ENCODE assay signal across 10 cellular contexts in the genomic region with DNA sequence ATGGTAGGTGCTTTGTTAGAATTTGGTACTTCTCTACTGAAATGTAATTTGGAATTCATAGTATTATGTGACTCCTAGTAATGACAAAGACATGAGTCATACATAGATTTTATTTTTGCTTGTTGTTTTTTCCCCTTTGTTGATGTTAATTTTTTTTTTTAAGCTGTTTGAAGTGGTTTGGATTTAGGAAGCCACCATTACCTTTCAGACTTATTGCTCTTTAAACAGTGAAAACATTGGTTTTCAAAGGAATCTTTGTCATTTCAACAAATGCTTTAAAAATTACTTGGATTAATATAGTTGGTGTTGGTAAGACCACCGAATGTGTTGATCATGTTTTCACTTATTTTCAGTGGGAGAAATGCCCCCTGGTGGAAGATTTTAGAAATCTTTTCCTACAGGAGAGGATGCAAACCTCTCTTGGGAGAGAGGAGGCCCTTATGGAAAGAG.
DNase-seq lines count a peak whose midpoint lies in the region; FAIRE-seq and TF ChIP-seq lines count a peak whose summit lies in the region.
"Had no signal": no experiment of that assay in that cellular context is flagged by ENCODE, and none has a peak within 500 bp of the region (broad histone marks: within the 10 kb centered on the region; RNA-seq: fewer than 3 reads in every experiment).

No MANE protein-coding gene starts in this region.

- no peak overlapping the region for H4K91ac ChIP-seq in H1 (replicated peaks; ENCODE audit: insufficient read length, low read length)

- POLR2A ChIA-PET in H1 (lab: Charles Lee; ENCODE audit: partially characterized antibody) = no interaction called here

- H3K27me3 ChIP-seq in H1 (replicated peaks in 1 of 4; ENCODE audit: control insufficient read depth in 3 of 4, extremely low read depth in 1 of 4, insufficient read depth in 3 of 4, low read length in 3 of 4) (no peaks in the 10 kb centered on the region), small intestine (ENCODE audit: control insufficient read depth in 2 of 2, insufficient read depth in 2 of 2, low read length in 2 of 2) (no peaks in the 10 kb centered on the region), testis (no peaks in the 10 kb centered on the region)

- no peak overlapping the region for H3K56ac ChIP-seq in H1 (replicated peaks; ENCODE audit: insufficient read length, low read depth, low read length)

- intact Hi-C loops in testis (cut with DNase I; ENCODE audit: low total_unique reads) = no loop called here

- no peaks in the 10 kb centered on the region for H3K23me2 ChIP-seq in H1 (ENCODE audit: low read depth, low read length)

- H2AK5ac ChIP-seq in H1 (ENCODE audit: low read depth, low read length) = no peak overlapping the region

- H2BK5ac ChIP-seq in H1 (ENCODE audit: low read depth, low read length) = no peak overlapping the region

- 76% methylated on average over 1 of the region's 1 CpG; no CpG with 5 or more reads in 1 of the 2 experiments for WGBS in H1 (ENCODE audit: extremely low coverage in 1 of 2, insufficient coverage in 1 of 2, insufficient read length in 1 of 2, insufficient replicate concordance in 2 of 2, low coverage in 1 of 2, low lambda C conversion rate in 2 of 2, missing lambda C conversion rate in 1 of 2), 2 experiments
- WGBS in small intestine, 3 donors = 24 to 61% (median 61%) methylated on average over 1 of the region's 1 CpG
- 75 to 81% methylated on average over 1 of the region's 1 CpG for WGBS in testis, 2 donors

- no peak overlapping the region for H4K5ac ChIP-seq in H1 (ENCODE audit: insufficient read length, low read depth, low read length)

- no peak overlapping the region for H2BK15ac ChIP-seq in H1 (ENCODE audit: low read length)

- DNase-seq in NCI-H2196 (lab: John Stamatoyannopoulos, UW; ENCODE audit: unreplicated experiment) (peak; percentile 11), NCI-H2196 treated with DMSO at 0.1 percent for 48 hours (lab: John Stamatoyannopoulos, UW; ENCODE audit: unreplicated experiment) (no peak), NB4 (ENCODE audit: low read depth) (peak; percentile 35), H1 (ENCODE audit: low read depth in 1 of 2, low spot score in 2 of 2) (no peak), small intestine (peak; percentile 31), testis (no peak)
- DNase-seq in activated naive CD4-positive, alpha-beta T cell (lab: John Stamatoyannopoulos, UW) = no peak
- no peak for DNase-seq in activated naive CD4-positive, alpha-beta T cell treated with anti-CD3 and anti-CD28 coated beads, Interleukin-2, amount 50 U/mL, for 16 hours
- DNase-seq: CD8-positive, alpha-beta T cell; naive B cell had no signal

- no peak overlapping the region for H3K23ac ChIP-seq in H1 (ENCODE audit: insufficient read length)

- peaks cover 0 to 3% (median 1%) of the 10 kb centered on the region in 4 experiments; a peak in 2 of 7 replicates for H3K4me1 ChIP-seq in H1 (replicated peaks in 1 of 4; ENCODE audit: control insufficient read depth in 3 of 4, insufficient read depth in 4 of 4, low read length in 3 of 4)
- no peaks in the 10 kb centered on the region for H3K4me1 ChIP-seq in small intestine (ENCODE audit: control insufficient read depth in 2 of 2, insufficient read depth in 1 of 2, low read depth in 1 of 2, low read length in 1 of 2)
- H3K4me1 ChIP-seq in testis = no peaks in the 10 kb centered on the region

- TF ChIP-seq EP300 in H1 (IDR thresholded peaks at IDR 0.05; ENCODE audit: borderline replicate concordance in 1 of 2, low read depth in 2 of 2, low read length in 2 of 2) = no peak

- H3K36me3 ChIP-seq in H1 (ENCODE audit: control insufficient read depth in 2 of 4, insufficient read depth in 4 of 4, low read length in 3 of 4) (no peaks in the 10 kb centered on the region), small intestine (ENCODE audit: control insufficient read depth in 2 of 2, insufficient read depth in 2 of 2, low read length in 2 of 2) (no peaks in the 10 kb centered on the region), testis (ENCODE audit: low read depth, missing control alignments) (no peaks in the 10 kb centered on the region)

- H3K79me1 ChIP-seq in H1 (ENCODE audit: low read depth, low read length) = no peaks in the 10 kb centered on the region

- no peaks in the 10 kb centered on the region; a peak in 1 of 4 replicates for H3K79me2 ChIP-seq in H1 (ENCODE audit: control insufficient read depth in 1 of 2, insufficient read depth in 2 of 2, low read length in 2 of 2)

- no peak overlapping the region for H4K8ac ChIP-seq in H1 (ENCODE audit: extremely low read depth, insufficient read depth, low read length)

- H2BK20ac ChIP-seq in H1 (ENCODE audit: low read length) = no peak overlapping the region

- TF ChIP-seq POLR2A in NB4 (IDR thresholded peaks at IDR 0.05; ENCODE audit: extremely low read depth, insufficient read length) = no peak
- TF ChIP-seq POLR2A in H1 (IDR thresholded peaks at IDR 0.05; ENCODE audit: control extremely low read depth in 1 of 2, low read depth in 2 of 2, low read length in 2 of 2) = no peak
- no peak for TF ChIP-seq POLR2A in testis (IDR thresholded peaks at IDR 0.05)

- peak; percentile 35 for TF ChIP-seq CTCF in NB4 (IDR thresholded peaks at IDR 0.05; ENCODE audit: low read depth, low read length)
- peak in 2 of 3 experiments; percentile 26 to 30; a peak in 2 of 4 replicates for TF ChIP-seq CTCF in H1 (IDR thresholded peaks at IDR 0.05; ENCODE audit: control extremely low read depth in 1 of 3, insufficient read depth in 1 of 3, low read depth in 1 of 3, low read length in 3 of 3)
- peak in 1 of 3 experiments; percentile 37 for TF ChIP-seq CTCF in testis (IDR thresholded peaks at IDR 0.05)

- no peak overlapping the region for H3K18ac ChIP-seq in H1 (ENCODE audit: extremely low read depth, low read length)

- H3K9ac ChIP-seq in H1 (replicated peaks in 1 of 4; ENCODE audit: extremely low read depth in 1 of 4, low read depth in 3 of 4, low read length in 3 of 4) = no peak overlapping the region

- TF ChIP-seq RAD21 in H1 (IDR thresholded peaks at IDR 0.05 in 1 of 2, conservative IDR thresholded peaks at IDR 0.05 in 1 of 2; ENCODE audit: low read depth in 2 of 2, low read length in 2 of 2) = peak; percentile 30 to 43; a peak in 2 of 4 replicates

- H3K27ac ChIP-seq in H1 (ENCODE audit: low read depth, low read length) (no peak overlapping the region), small intestine (ENCODE audit: low read depth in 1 of 2, low read length in 1 of 2) (no peak overlapping the region), testis (no peak overlapping the region)

- H3K4ac ChIP-seq in H1 (replicated peaks; ENCODE audit: insufficient read length, low read depth, low read length) = no peak overlapping the region

- CTCF ChIA-PET in H1 (lab: Charles Lee; ENCODE audit: partially characterized antibody) = interaction anchor here (0.7 to 5.2 kb wide), 17 partner anchors 10 to 158 kb away, joined by 3 to 32 read pairs (median 4); no protein-coding TSS in a partner anchor

- no peaks in the 10 kb centered on the region for H4K20me1 ChIP-seq in H1 (replicated peaks in 1 of 2; ENCODE audit: control insufficient read depth in 1 of 2, insufficient read depth in 2 of 2, low read length in 2 of 2)

- no peak overlapping the region for H2AFZ ChIP-seq in H1 (ENCODE audit: low read length)

- no peak overlapping the region for H2BK12ac ChIP-seq in H1 (ENCODE audit: low read depth, low read length)

- H2BK120ac ChIP-seq in H1 (replicated peaks; ENCODE audit: low read depth, low read length) = no peak overlapping the region

- H3K9me3 ChIP-seq in H1 (ENCODE audit: insufficient read depth in 2 of 2, low read depth in 1 of 2, low read length in 1 of 2) (peaks cover 0 to 4% of the 10 kb centered on the region in 2 experiments; a peak in 2 of 4 replicates), small intestine (ENCODE audit: control insufficient read depth, low read depth) (no peaks in the 10 kb centered on the region), testis (no peaks in the 10 kb centered on the region)

- H3K4me2 ChIP-seq in H1 (ENCODE audit: insufficient read depth in 1 of 2, low read depth in 2 of 2, low read length in 2 of 2) = no peak overlapping the region

- H3K14ac ChIP-seq in H1 (ENCODE audit: insufficient read length) = no peak overlapping the region

- peak; percentile 28 for FAIRE-seq in H1 (lab: Jason Lieb, UNC)
- no peak for FAIRE-seq in small intestine (lab: Jason Lieb, UNC)

- H3K4me3 ChIP-seq in NB4 (ENCODE audit: low read depth, low read length) (no peak overlapping the region), H1 (ENCODE audit: extremely low read depth in 1 of 4, insufficient read depth in 2 of 4, low read depth in 3 of 4, low read length in 4 of 4) (no peak overlapping the region), small intestine (ENCODE audit: low read depth in 1 of 2, low read length in 2 of 2) (no peak overlapping the region), testis (no peak overlapping the region)

TF ChIP-seq in H1, 55 proteins besides CTCF, POLR2A, EP300 and RAD21:
- TF ChIP-seq MAFK (IDR thresholded peaks at IDR 0.05; ENCODE audit: low read depth, low read length) (no peak), RFX5 (IDR thresholded peaks at IDR 0.05; ENCODE audit: borderline replicate concordance, low read depth, low read length) (no peak), KDM5A (IDR thresholded peaks at IDR 0.05; ENCODE audit: low read length) (no peak), POLR2AphosphoS5 (IDR thresholded peaks at IDR 0.05; ENCODE audit: low read depth, low read length) (no peak), SAP30 (IDR thresholded peaks at IDR 0.05; ENCODE audit: insufficient read depth, insufficient replicate concordance, low read length) (no peak), SIRT6 (IDR thresholded peaks at IDR 0.05; ENCODE audit: low read length) (no peak), BRCA1 (IDR thresholded peaks at IDR 0.05; ENCODE audit: low read depth, low read length) (no peak), GTF2F1 (IDR thresholded peaks at IDR 0.05; ENCODE audit: borderline replicate concordance, low read depth, low read length) (no peak), TCF12 (IDR thresholded peaks at IDR 0.05; ENCODE audit: low read depth, low read length) (no peak), YY1 (IDR thresholded peaks at IDR 0.05; ENCODE audit: low read depth, low read length) (no peak), SRF (IDR thresholded peaks at IDR 0.05; ENCODE audit: low read depth, low read length) (no peak), ZNF274 (IDR thresholded peaks at IDR 0.05; ENCODE audit: borderline replicate concordance, extremely low read depth, low read length) (no peak), CTBP2 (IDR thresholded peaks at IDR 0.05; ENCODE audit: borderline replicate concordance, insufficient read depth, insufficient read length, low read length) (no peak), EZH2 (IDR thresholded peaks at IDR 0.05; ENCODE audit: low read depth, low read length, severe bottlenecking) (no peak), EGR1 (IDR thresholded peaks at IDR 0.05; ENCODE audit: borderline replicate concordance, low read depth, low read length) (no peak)
- TF ChIP-seq, protein P1, sequence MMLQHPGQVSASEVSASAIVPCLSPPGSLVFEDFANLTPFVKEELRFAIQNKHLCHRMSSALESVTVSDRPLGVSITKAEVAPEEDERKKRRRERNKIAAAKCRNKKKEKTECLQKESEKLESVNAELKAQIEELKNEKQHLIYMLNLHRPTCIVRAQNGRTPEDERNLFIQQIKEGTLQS (IDR thresholded peaks at IDR 0.05; ENCODE audit: insufficient read depth, low read depth, low read length) = no peak
TF ChIP-seq in H1: peak in this region for 0.

Comparison
In these comparisons a context has a peak if more than half of its experiments do, and no peak if none do; other contexts are left out.
1. DNase-seq: peak in NCI-H2196 (single experiment), NB4 (single experiment) and small intestine (single experiment); none in NCI-H2196 treated with DMSO at 0.1 percent for 48 hours (single experiment), H1 (0 of 2), activated naive CD4-positive, alpha-beta T cell (0 of 4), activated naive CD4-positive, alpha-beta T cell treated with anti-CD3 and anti-CD28 coated beads, Interleukin-2, amount 50 U/mL, for 16 hours (single experiment) and testis (single experiment).